Comparison of ENCODE assay signal across 8 cellular contexts in the genomic region with DNA sequence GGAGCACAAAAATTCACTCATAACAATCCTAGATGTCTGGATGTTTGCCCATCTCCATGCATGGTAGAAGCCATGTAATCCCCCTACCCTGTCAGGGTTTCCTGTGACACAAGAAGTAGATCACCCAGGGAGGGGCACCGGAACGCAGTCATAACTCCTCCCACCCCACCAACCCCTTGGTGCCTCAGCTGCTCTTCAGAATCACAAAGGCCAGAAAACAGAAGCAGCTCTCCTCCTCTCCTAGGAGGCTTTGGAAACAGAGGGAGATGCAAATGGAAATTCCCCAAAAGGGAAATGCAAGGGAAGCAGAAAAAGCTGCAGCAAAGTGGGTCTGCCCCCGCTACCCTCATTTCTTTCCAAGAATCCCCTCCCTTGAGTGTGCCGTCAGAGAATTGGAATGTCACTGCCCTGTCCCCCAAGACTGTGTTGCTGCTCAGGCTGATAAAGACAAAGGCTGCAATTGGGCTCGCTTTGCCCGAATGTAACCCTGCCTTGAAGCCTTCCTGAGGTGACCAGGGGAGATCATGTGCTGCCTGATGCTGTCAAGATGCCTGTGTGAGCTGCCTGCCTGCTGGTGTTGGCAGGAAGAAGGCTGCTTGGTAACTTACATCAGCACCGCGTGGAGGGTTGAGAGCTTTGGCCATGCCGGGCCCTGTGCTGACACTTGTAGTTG.
A peak's percentile ranks its signal among the peaks of the same experiment; 100 is the strongest.
DNase-seq lines count a peak whose midpoint lies in the region; ATAC-seq and TF ChIP-seq lines count a peak whose summit lies in the region.

No MANE protein-coding gene starts in this region.

- H3K27me3 Mint-ChIP-seq in T-cell, result no peaks in the 10 kb centered on the region
- peaks cover 17% of the 10 kb centered on the region for H3K27me3 Mint-ChIP-seq in neural crest cell (ENCODE audit: low read depth)

- POLR2A ChIA-PET in T-cell (lab: Charles Lee), result no interaction called here

- DNase-seq in EL, result peak; percentile 76
- DNase-seq in T-cell, result peak in 18 of 34 experiments; percentile 6 to 40 (median 21)
- peak; percentile 52 for DNase-seq in glomerular visceral epithelial cell (ENCODE audit: extremely low spot score)
- DNase-seq in neural crest cell (ENCODE audit: low read depth, low spot score), result no peak
- DNase-seq in germinal center (ENCODE audit: low spot score), result no peak
- no peak for DNase-seq in cerebellar nuclear complex (lab: John Stamatoyannopoulos, UW)
- DNase-seq in stimulated activated effector memory CD8-positive, alpha-beta T cell treated with anti-CD3 and anti-CD28 coated beads, Interleukin-12 subunit alpha, Interleukin-12 subunit beta, amount 100 ng/mL, for 72 hours (ENCODE audit: low spot score in 2 of 2), result no peak

- H3K36me3 Mint-ChIP-seq in T-cell (no peaks in the 10 kb centered on the region), neural crest cell (ENCODE audit: low read depth) (no peaks in the 10 kb centered on the region)
- no peaks in the 10 kb centered on the region for H3K36me3 Mint-ChIP-seq in stimulated activated effector memory CD8-positive, alpha-beta T cell treated with anti-CD3 and anti-CD28 coated beads, Interleukin-12 subunit alpha, Interleukin-12 subunit beta, amount 100 ng/mL, for 72 hours

- no peaks in the 10 kb centered on the region for H3K9me3 Mint-ChIP-seq in T-cell
- H3K9me3 Mint-ChIP-seq in neural crest cell, result no peaks in the 10 kb centered on the region
- H3K9me3 Mint-ChIP-seq in stimulated activated effector memory CD8-positive, alpha-beta T cell treated with anti-CD3 and anti-CD28 coated beads, Interleukin-12 subunit alpha, Interleukin-12 subunit beta, amount 100 ng/mL, for 72 hours, result no peaks in the 10 kb centered on the region

- TF ChIP-seq CTCF in neural crest cell (conservative IDR thresholded peaks at IDR 0.05), result no peak

- H3K4me3 Mint-ChIP-seq in T-cell (peak overlapping the region in 2 of 3 donors; percentile 1 to 90), neural crest cell (peak overlapping the region; percentile 76)
- no peak overlapping the region for H3K4me3 Mint-ChIP-seq in stimulated activated effector memory CD8-positive, alpha-beta T cell treated with anti-CD3 and anti-CD28 coated beads, Interleukin-12 subunit alpha, Interleukin-12 subunit beta, amount 100 ng/mL, for 72 hours

- H3K27ac Mint-ChIP-seq in T-cell (no peak overlapping the region), neural crest cell (ENCODE audit: unreplicated experiment) (no peak overlapping the region)
- no peak overlapping the region for H3K27ac Mint-ChIP-seq in stimulated activated effector memory CD8-positive, alpha-beta T cell treated with anti-CD3 and anti-CD28 coated beads, Interleukin-12 subunit alpha, Interleukin-12 subunit beta, amount 100 ng/mL, for 72 hours

- peak in 1 of 4 experiments; percentile 31 for ATAC-seq in T-cell (replicated peaks in 1 of 4)
- ATAC-seq in HG02870 (IDR thresholded peaks at IDR 0.05; ENCODE audit: unreplicated experiment), result no peak
- no peak for ATAC-seq in stimulated activated effector memory CD8-positive, alpha-beta T cell treated with anti-CD3 and anti-CD28 coated beads, Interleukin-12 subunit alpha, Interleukin-12 subunit beta, amount 100 ng/mL, for 72 hours

- CTCF ChIA-PET in T-cell (lab: Charles Lee), result no interaction called here

- H3K4me1 Mint-ChIP-seq in T-cell, result peaks cover 32 to 37% (median 33%) of the 10 kb centered on the region in 3 donors
- peaks cover 48% of the 10 kb centered on the region for H3K4me1 Mint-ChIP-seq in neural crest cell
- peaks cover 37% of the 10 kb centered on the region for H3K4me1 Mint-ChIP-seq in stimulated activated effector memory CD8-positive, alpha-beta T cell treated with anti-CD3 and anti-CD28 coated beads, Interleukin-12 subunit alpha, Interleukin-12 subunit beta, amount 100 ng/mL, for 72 hours

Comparison
In these comparisons a context has a peak if more than half of its experiments do, and no peak if none do; other contexts are left out.
1. DNase-seq: peak in EL (single experiment), T-cell (18 of 34) and glomerular visceral epithelial cell (single experiment); none in neural crest cell (single experiment), germinal center (single experiment), cerebellar nuclear complex (0 of 2) and stimulated activated effector memory CD8-positive, alpha-beta T cell treated with anti-CD3 and anti-CD28 coated beads, Interleukin-12 subunit alpha, Interleukin-12 subunit beta, amount 100 ng/mL, for 72 hours (0 of 2).